28 cellular contexts compared by ENCODE assay signal in genomic region chr3:155241559-155241958, GRCh38. TPM values are rescaled to one million over a fixed set of nuclear protein-coding genes. Genes with fewer than 3 reads are reported as not detected.
DNase-seq lines count a peak whose midpoint lies in the region; TF ChIP-seq lines count a peak whose summit lies in the region.
"Had no signal": no experiment of that assay in that cellular context is flagged by ENCODE, and none has a peak within 500 bp of the region (broad histone marks: within the 10 kb centered on the region; RNA-seq: fewer than 3 reads in every experiment).

No MANE protein-coding gene starts in this region.

- H3K79me2 ChIP-seq in GM23248 (ENCODE audit: insufficient read depth) (no peaks in the 10 kb centered on the region), smooth muscle cell (ENCODE audit: low read depth) (no peaks in the 10 kb centered on the region)

- in situ Hi-C loops in GM23248 (cut with MboI), result no loop called here

- TF ChIP-seq CTCF in fibroblast of villous mesenchyme (IDR thresholded peaks at IDR 0.05; ENCODE audit: insufficient read depth, low read depth, low read length), result no peak
- no peak for TF ChIP-seq CTCF in smooth muscle cell (IDR thresholded peaks at IDR 0.05; ENCODE audit: borderline replicate concordance, insufficient read depth, poor library complexity, severe bottlenecking)
- no peak for TF ChIP-seq CTCF in RWPE1 (conservative IDR thresholded peaks at IDR 0.05; ENCODE audit: low read depth)

- CTCF ChIA-PET in RWPE1 (lab: Yijun Ruan, JAX), result no interaction called here

- WGBS in GM23248 (ENCODE audit: low coverage in 1 of 2, low lambda C conversion rate in 2 of 2, missing lambda C conversion rate in 2 of 2), 2 experiments, result 29 to 33% methylated on average over 5 of the region's 5 CpGs
- 15% methylated on average over 5 of the region's 5 CpGs for WGBS in smooth muscle cell (ENCODE audit: low lambda C conversion rate)

- H3K36me3 ChIP-seq in GM23248 (ENCODE audit: low read depth) (no peaks in the 10 kb centered on the region), smooth muscle cell (ENCODE audit: low read depth) (no peaks in the 10 kb centered on the region)
- H3K36me3 ChIP-seq: prostate gland, SJCRH30, spleen, upper lobe of left lung had no signal

- H2AFZ ChIP-seq in GM23248 (peak overlapping the region; percentile 10; the same call in 1 of the 2 replicates), smooth muscle cell (ENCODE audit: low read depth) (no peak overlapping the region)

- H4K20me1 ChIP-seq in GM23248 (ENCODE audit: insufficient read depth) (no peaks in the 10 kb centered on the region), smooth muscle cell (ENCODE audit: low read depth) (no peaks in the 10 kb centered on the region)

- H3K27ac ChIP-seq in GM23248 (peak overlapping the region; percentile 71), smooth muscle cell (ENCODE audit: low read depth) (peak overlapping the region; percentile 86), RWPE1 (no peak overlapping the region)
- H3K27ac ChIP-seq: dorsolateral prefrontal cortex, HL-60, prostate gland, SJCRH30, spleen, upper lobe of left lung had no signal

- peak; percentile 57 for DNase-seq in GM23248
- DNase-seq in amniotic stem cell (lab: John Stamatoyannopoulos, UW), result peak; percentile 66
- peak; percentile 87 for DNase-seq in fibroblast of villous mesenchyme (ENCODE audit: low read depth)
- no peak for DNase-seq in smooth muscle cell (lab: John Stamatoyannopoulos, UW; ENCODE audit: unreplicated experiment)
- no peak for DNase-seq in NCI-H1436 treated with DMSO at 0.1 percent for 48 hours (lab: John Stamatoyannopoulos, UW)
- DNase-seq in RWPE1 (ENCODE audit: low spot score), result no peak
- DNase-seq in NCI-H1930 (lab: John Stamatoyannopoulos, UW), result no peak
- DNase-seq: activated CD8-positive, alpha-beta memory T cell treated with anti-CD3 and anti-CD28 coated beads, Interleukin-2, amount 50 U/mL, for 48 hours; C1 segment of cervical spinal cord; Calu3; dorsolateral prefrontal cortex; glutamatergic neuron; left cardiac atrium; NCI-H1436; NCI-H2171 treated with DMSO at 0.1 percent for 48 hours; NCI-H748 treated with DMSO at 0.1 percent for 48 hours; SJCRH30; spleen; stimulated activated CD4-positive, alpha-beta T cell treated with anti-CD3 and anti-CD28 coated beads, Interleukin-4, amount 100 ng/mL, for 4 hours; T-helper 17 cell; upper lobe of left lung had no signal

- H3K4me3 ChIP-seq in GM23248 (no peak overlapping the region), fibroblast of villous mesenchyme (ENCODE audit: low read depth, low read length) (no peak overlapping the region), smooth muscle cell (no peak overlapping the region)
- H3K4me3 ChIP-seq: dorsolateral prefrontal cortex, prostate gland, SJCRH30, spleen, upper lobe of left lung had no signal

- H3K9me2 ChIP-seq in GM23248 (ENCODE audit: insufficient read depth), result no peaks in the 10 kb centered on the region

- H3K4me1 ChIP-seq in GM23248 (ENCODE audit: insufficient read depth), result peaks cover 37% of the 10 kb centered on the region
- peaks cover 2% of the 10 kb centered on the region for H3K4me1 ChIP-seq in smooth muscle cell (ENCODE audit: low read depth)
- H3K4me1 ChIP-seq: prostate gland, spleen, upper lobe of left lung had no signal

- H3K27me3 ChIP-seq in GM23248 (replicated peaks; ENCODE audit: insufficient read depth), result no peaks in the 10 kb centered on the region
- H3K27me3 ChIP-seq in smooth muscle cell (ENCODE audit: low read depth), result no peaks in the 10 kb centered on the region
- H3K27me3 ChIP-seq: dorsolateral prefrontal cortex, SJCRH30, spleen, upper lobe of left lung had no signal

- POLR2A ChIA-PET in RWPE1 (lab: Yijun Ruan, JAX; ENCODE audit: low non-redundant PET), result no interaction called here

- H3F3A ChIP-seq in GM23248 (ENCODE audit: insufficient read depth) (peaks cover 36% of the 10 kb centered on the region), smooth muscle cell (ENCODE audit: low read depth) (peaks cover 7% of the 10 kb centered on the region)

- H3K9ac ChIP-seq in GM23248 (0 out of 2 replicates have a peak overlapping the region, but pooled peaks have one; percentile 20), smooth muscle cell (ENCODE audit: low read depth) (peak overlapping the region; percentile 10)

- H3K4me2 ChIP-seq in GM23248 (ENCODE audit: unreplicated experiment) (peak overlapping the region; percentile 60), smooth muscle cell (peak overlapping the region; percentile 57)

- H3K9me3 ChIP-seq in GM23248 (ENCODE audit: low read depth), result no peaks in the 10 kb centered on the region
- no peaks in the 10 kb centered on the region for H3K9me3 ChIP-seq in smooth muscle cell (replicated peaks; ENCODE audit: low read depth)
- H3K9me3 ChIP-seq: prostate gland, SJCRH30, spleen, upper lobe of left lung had no signal

RNA-seq across cellular contexts. Expression of gene STRIT1, which starts 51.9 kb away (rescaled TPM):
- total RNA-seq in GM23248 (2014; rRNA removed; shearing (Covaris generic)), result not detected in 2 replicates
- polyA plus RNA-seq in GM23248 (2016; fragmentation: Nextera tagmentation; extraction: Ambion mirVana), result not detected in 2 replicates
- not detected in 2 replicates for total RNA-seq in fibroblast of villous mesenchyme
- not detected in 2 replicates for total RNA-seq in smooth muscle cell
- not detected in 2 replicates for polyA plus RNA-seq in smooth muscle cell
- total RNA-seq: Calu3, dorsolateral prefrontal cortex, epithelial cell of proximal tubule, G401, left cardiac atrium, MCF 10A, mesenteric fat pad, neural crest cell, SJCRH30, spleen, T-helper 17 cell had no signal

Comparison
In these comparisons a context has a peak if more than half of its experiments do, and no peak if none do; other contexts are left out.
1. DNase-seq: peak in GM23248 (single experiment), amniotic stem cell (single experiment) and fibroblast of villous mesenchyme (single experiment); none in smooth muscle cell (single experiment), NCI-H1436 treated with DMSO at 0.1 percent for 48 hours (single experiment), RWPE1 (single experiment) and NCI-H1930 (0 of 2).